9 cellular contexts compared by ENCODE assay signal in the genomic region with DNA sequence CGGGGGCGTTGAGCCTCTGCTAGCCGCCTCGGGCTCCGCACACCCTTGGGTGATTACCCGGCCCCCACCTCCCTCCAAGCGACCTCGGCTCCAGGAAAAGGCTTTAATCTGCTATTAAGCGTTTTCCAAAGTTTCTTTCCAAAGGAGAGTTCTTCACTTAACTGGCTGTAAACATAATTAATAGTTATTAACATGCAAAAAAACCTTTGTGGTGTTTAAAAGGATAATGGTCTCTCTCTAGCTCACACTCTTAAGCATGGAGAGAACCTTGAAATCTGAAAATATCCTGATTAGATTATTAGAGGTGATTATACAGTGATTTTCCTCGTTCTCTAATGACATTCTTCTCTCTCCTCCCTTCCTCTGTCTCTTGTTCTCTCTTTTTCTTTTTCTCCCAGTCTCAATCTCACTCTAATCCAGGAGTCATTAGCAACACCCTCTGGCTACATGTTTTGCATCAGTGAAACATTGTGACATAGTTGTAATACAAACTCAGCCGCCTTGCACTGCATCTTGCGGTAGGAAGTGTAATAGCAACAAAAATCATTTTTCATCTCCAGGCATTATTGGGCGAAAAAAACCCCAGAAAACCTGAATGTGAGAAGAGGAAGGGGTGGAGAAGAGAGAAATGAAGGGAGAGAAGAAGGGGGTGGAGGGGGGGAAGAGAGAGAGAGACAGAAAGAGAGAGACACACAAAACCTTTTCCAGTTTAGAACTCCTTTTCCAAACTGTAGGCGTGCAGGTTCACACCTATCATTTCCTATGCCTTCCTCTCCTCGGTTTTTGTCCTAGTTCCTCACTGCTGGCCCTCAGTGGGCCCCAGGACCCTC. TPM values are rescaled to one million over a fixed set of nuclear protein-coding genes. Genes with fewer than 3 reads are reported as not detected.
DNase-seq lines count a peak whose midpoint lies in the region; ATAC-seq, FAIRE-seq and TF ChIP-seq lines count a peak whose summit lies in the region.
"Had no signal": no experiment of that assay in that cellular context is flagged by ENCODE, and none has a peak within 500 bp of the region (broad histone marks: within the 10 kb centered on the region; RNA-seq: fewer than 3 reads in every experiment).

No MANE protein-coding gene starts in this region.

- H3K4me2 ChIP-seq in A549: peak overlapping the region; percentile 93

- DNase-seq in A549 (ENCODE audit: low read depth in 1 of 2, low spot score in 1 of 2) (peak; percentile 76 to 79), M059J (ENCODE audit: low read depth) (peak; percentile 56), lung microvascular endothelial cell (ENCODE audit: low read depth in 2 of 2) (peak; percentile 80 to 84), GDM1 (lab: John Stamatoyannopoulos, UW) (no peak), hypothalamus (lab: John Stamatoyannopoulos, UW) (no peak)
- DNase-seq in effector CD8-positive, alpha-beta T cell (lab: John Stamatoyannopoulos, UW): no peak
- DNase-seq: DND-41 had no signal

- no peaks in the 10 kb centered on the region for H3K9me3 ChIP-seq in A549

- ATAC-seq in A549: peak; percentile 58
- ATAC-seq in HG02938 (IDR thresholded peaks at IDR 0.05; ENCODE audit: unreplicated experiment): no peak

- CTCF ChIA-PET in A549 (lab: Yijun Ruan, JAX): interaction anchor here (0.6 to 10.5 kb wide), 29 partner anchors 9 to 1823 kb away, joined by 3 to 128 read pairs (median 3); a partner anchor contains a TSS

- peak; percentile 26; the same call in 1 of the 3 replicates for TF ChIP-seq CTCF in A549 (IDR thresholded peaks at IDR 0.05)

- POLR2A ChIA-PET in A549 (lab: Yijun Ruan, JAX): interaction anchor here (1.4 to 2.4 kb wide), 2 partner anchors 19 to 25 kb away, joined by 3 to 9 read pairs; a partner anchor contains a TSS

- no peak for TF ChIP-seq EP300 in A549 (IDR thresholded peaks at IDR 0.05)

- TF ChIP-seq POLR2A in A549 (IDR thresholded peaks at IDR 0.05; ENCODE audit: low read length): no peak

- peak; percentile 23 for FAIRE-seq in A549 (lab: Jason Lieb, UNC)

- 20% methylated on average over 15 of the region's 15 CpGs for WGBS in A549 (ENCODE audit: missing lambda C conversion rate)

- peak overlapping the region; percentile 58 to 89; a peak in 5 of 6 replicates for H3K27ac ChIP-seq in A549
- peak overlapping the region; percentile 47 for H3K27ac ChIP-seq in cingulate gyrus (ENCODE audit: low read depth, low read length)

- H3K4me3 ChIP-seq in A549: peak overlapping the region; percentile 62

- peak; percentile 15 to 41; a peak in 3 of 5 replicates for TF ChIP-seq RAD21 in A549 (conservative IDR thresholded peaks at IDR 0.05 in 1 of 2, IDR thresholded peaks at IDR 0.05 in 1 of 2)

- H3K4me1 ChIP-seq in A549: 0 out of 3 replicates have a peak, but pooled peaks cover 10% of the 10 kb centered on the region

TF ChIP-seq in A549, 52 proteins besides CTCF, POLR2A, EP300 and RAD21:
- TF ChIP-seq, protein P1, sequence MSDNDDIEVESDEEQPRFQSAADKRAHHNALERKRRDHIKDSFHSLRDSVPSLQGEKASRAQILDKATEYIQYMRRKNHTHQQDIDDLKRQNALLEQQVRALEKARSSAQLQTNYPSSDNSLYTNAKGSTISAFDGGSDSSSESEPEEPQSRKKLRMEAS (IDR thresholded peaks at IDR 0.05): no peak; the same call in 1 of the 2 replicates
- TF ChIP-seq CEBPB (IDR thresholded peaks at IDR 0.05) (peak; percentile 69 to 85; a peak in 3 of 4 replicates), SMC3 (IDR thresholded peaks at IDR 0.05) (peak; percentile 30; the same call in 2 of the 3 replicates), CHD2 (IDR thresholded peaks at IDR 0.05; ENCODE audit: low read length, partially characterized antibody) (no peak), HEYL (CRISPR knock-in tag; IDR thresholded peaks at IDR 0.05) (no peak), FOSB (CRISPR knock-in tag; IDR thresholded peaks at IDR 0.05) (no peak)
- TF ChIP-seq, protein P2, sequence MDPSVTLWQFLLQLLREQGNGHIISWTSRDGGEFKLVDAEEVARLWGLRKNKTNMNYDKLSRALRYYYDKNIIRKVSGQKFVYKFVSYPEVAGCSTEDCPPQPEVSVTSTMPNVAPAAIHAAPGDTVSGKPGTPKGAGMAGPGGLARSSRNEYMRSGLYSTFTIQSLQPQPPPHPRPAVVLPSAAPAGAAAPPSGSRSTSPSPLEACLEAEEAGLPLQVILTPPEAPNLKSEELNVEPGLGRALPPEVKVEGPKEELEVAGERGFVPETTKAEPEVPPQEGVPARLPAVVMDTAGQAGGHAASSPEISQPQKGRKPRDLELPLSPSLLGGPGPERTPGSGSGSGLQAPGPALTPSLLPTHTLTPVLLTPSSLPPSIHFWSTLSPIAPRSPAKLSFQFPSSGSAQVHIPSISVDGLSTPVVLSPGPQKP (IDR thresholded peaks at IDR 0.05; ENCODE audit: low read depth, low read length): no peak
- TF ChIP-seq, protein P3, sequence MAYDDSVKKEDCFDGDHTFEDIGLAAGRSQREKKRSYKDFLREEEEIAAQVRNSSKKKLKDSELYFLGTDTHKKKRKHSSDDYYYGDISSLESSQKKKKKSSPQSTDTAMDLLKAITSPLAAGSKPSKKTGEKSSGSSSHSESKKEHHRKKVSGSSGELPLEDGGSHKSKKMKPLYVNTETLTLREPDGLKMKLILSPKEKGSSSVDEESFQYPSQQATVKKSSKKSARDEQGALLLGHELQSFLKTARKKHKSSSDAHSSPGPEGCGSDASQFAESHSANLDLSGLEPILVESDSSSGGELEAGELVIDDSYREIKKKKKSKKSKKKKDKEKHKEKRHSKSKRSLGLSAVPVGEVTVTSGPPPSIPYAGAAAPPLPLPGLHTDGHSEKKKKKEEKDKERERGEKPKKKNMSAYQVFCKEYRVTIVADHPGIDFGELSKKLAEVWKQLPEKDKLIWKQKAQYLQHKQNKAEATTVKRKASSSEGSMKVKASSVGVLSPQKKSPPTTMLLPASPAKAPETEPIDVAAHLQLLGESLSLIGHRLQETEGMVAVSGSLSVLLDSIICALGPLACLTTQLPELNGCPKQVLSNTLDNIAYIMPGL (CRISPR knock-in tag; IDR thresholded peaks at IDR 0.05; ENCODE audit: borderline replicate concordance): no peak

RNA-seq across cellular contexts. Expression of a gene that starts 24.4 kb away (rescaled TPM):
- polyA plus RNA-seq in A549 (2011; rRNA removed) (11.8 and 14.4 TPM in 2 replicates), A549 (2017; fragmentation: RNase III; extraction: RNeasy Plus Mini Kit Qiagen cat#74134 plus additional on column Dnase treatment) (14.4 to 15.7 TPM (median 15.3 TPM) in 3 replicates)
- 14.2 and 17.8 TPM in 2 replicates for polyA plus RNA-seq in A549 (2012; cell fraction: cytosol; rRNA removed)
- 10.9 and 18.7 TPM in 2 replicates for polyA plus RNA-seq in A549 (2012; cell fraction: nucleus; rRNA removed)
- polyA minus RNA-seq in A549 (2011; rRNA and poly(A)+ RNA removed): 5.7 and 14.9 TPM in 2 replicates
- 34.1 and 37.8 TPM in 2 replicates for total RNA-seq in M059J (2014; rRNA removed; shearing (Covaris generic))
- total RNA-seq in lung microvascular endothelial cell: 17.4 and 25.0 TPM in 2 replicates

Comparison
In these comparisons a context has a peak if more than half of its experiments do, and no peak if none do; other contexts are left out.
1. DNase-seq: peak in A549 (2 of 2), M059J (single experiment) and lung microvascular endothelial cell (2 of 2); none in effector CD8-positive, alpha-beta T cell (single experiment), GDM1 (single experiment) and hypothalamus (0 of 51).